ENCODE assay signal across 8 cellular contexts in genomic region chr20:62793757-62794006, GRCh38. TPM values are rescaled to one million over a fixed set of nuclear protein-coding genes. Genes with fewer than 3 reads are reported as not detected.
DNase-seq lines count a peak whose midpoint lies in the region; FAIRE-seq and TF ChIP-seq lines count a peak whose summit lies in the region.

No MANE protein-coding gene starts in this region.

- H3K27me3 Mint-ChIP-seq in dendritic cell treated with granulocyte-macrophage colony-stimulating factor and Interleukin-4, amounts not matched to agents 40 ng/mL and 50 ng/mL, for 4 days: no peaks in the 10 kb centered on the region

- H3K9ac ChIP-seq in neuronal stem cell (ENCODE audit: low read depth, low read length, poor library complexity): peak overlapping the region; percentile 74

- H3K4ac ChIP-seq in neuronal stem cell (ENCODE audit: low read length): peak overlapping the region; percentile 31

- peaks cover 19% of the 10 kb centered on the region for H3K36me3 Mint-ChIP-seq in dendritic cell treated with granulocyte-macrophage colony-stimulating factor and Interleukin-4, amounts not matched to agents 40 ng/mL and 50 ng/mL, for 4 days (ENCODE audit: low read depth)

- peaks cover 53% of the 10 kb centered on the region for H3K4me1 Mint-ChIP-seq in dendritic cell treated with granulocyte-macrophage colony-stimulating factor and Interleukin-4, amounts not matched to agents 40 ng/mL and 50 ng/mL, for 4 days (ENCODE audit: low read depth)

- H4K91ac ChIP-seq in neuronal stem cell (ENCODE audit: low read depth, low read length, poor library complexity): peak overlapping the region; percentile 76

- no peak for FAIRE-seq in GM12892 (lab: Jason Lieb, UNC)

- H3K4me1 ChIP-seq in neuronal stem cell (ENCODE audit: control insufficient read depth in 2 of 2, insufficient read depth in 1 of 2, low read depth in 1 of 2, low read length in 2 of 2): peaks cover 14 to 16% of the 10 kb centered on the region in 2 donors

- peak overlapping the region; percentile 50 for H3K4me3 ChIP-seq in LNCaP clone FGC (ENCODE audit: low read depth, low read length)
- H3K4me3 ChIP-seq in neuronal stem cell (ENCODE audit: low read length in 2 of 2): peak overlapping the region; percentile 34 to 39

- peak overlapping the region; percentile 35 for H3K23ac ChIP-seq in neuronal stem cell (ENCODE audit: low read depth, low read length, poor library complexity)

- peak overlapping the region; percentile 64 for H3K4me2 ChIP-seq in neuronal stem cell (ENCODE audit: insufficient read depth, low read length, poor library complexity, severe bottlenecking)

- intact Hi-C loops in dendritic cell treated with granulocyte-macrophage colony-stimulating factor and Interleukin-4, amounts not matched to agents 40 ng/mL and 50 ng/mL, for 4 days (cut with micrococcal nuclease): loop anchor here (5.0 kb wide), 1 partner anchor 491 kb away; the partner anchor contains the start of gene ADRM1

- peak overlapping the region; percentile 78 for H3K27ac ChIP-seq in C4-2B
- no peak overlapping the region for H3K27ac ChIP-seq in neuronal stem cell (replicated peaks; ENCODE audit: low read length)

- peaks cover 2 to 14% of the 10 kb centered on the region in 2 donors for H3K36me3 ChIP-seq in neuronal stem cell (replicated peaks in 1 of 2; ENCODE audit: control insufficient read depth in 2 of 2, insufficient read depth in 2 of 2, low read length in 2 of 2)

- no CpG with 5 or more reads among the region's 7 CpGs for WGBS in neuronal stem cell (ENCODE audit: extremely low coverage in 2 of 2, insufficient read length in 2 of 2, insufficient replicate concordance in 1 of 2), 2 donors

- peaks cover 4% of the 10 kb centered on the region for H3K79me1 ChIP-seq in neuronal stem cell (ENCODE audit: low read depth, low read length)

- peak overlapping the region; percentile 92 for H3K27ac Mint-ChIP-seq in dendritic cell treated with granulocyte-macrophage colony-stimulating factor and Interleukin-4, amounts not matched to agents 40 ng/mL and 50 ng/mL, for 4 days

- TF ChIP-seq CTCF in C4-2B (conservative IDR thresholded peaks at IDR 0.05) (no peak), LNCaP clone FGC (IDR thresholded peaks at IDR 0.05; ENCODE audit: control insufficient read depth, extremely low read depth, insufficient read depth) (no peak), GM20000 (IDR thresholded peaks at IDR 0.05; ENCODE audit: extremely low read depth, missing control alignments) (no peak)

- no peak overlapping the region for H2BK5ac ChIP-seq in neuronal stem cell (ENCODE audit: low read length)

- peaks cover 0 to 2% of the 10 kb centered on the region in 2 donors for H3K9me3 ChIP-seq in neuronal stem cell (replicated peaks in 1 of 2; ENCODE audit: control insufficient read depth in 2 of 2, insufficient read depth in 1 of 2, low read depth in 1 of 2, low read length in 2 of 2)

- peak overlapping the region; percentile 99 for H2BK12ac ChIP-seq in neuronal stem cell (ENCODE audit: low read length)

- no peaks in the 10 kb centered on the region for H3K9me3 Mint-ChIP-seq in dendritic cell treated with granulocyte-macrophage colony-stimulating factor and Interleukin-4, amounts not matched to agents 40 ng/mL and 50 ng/mL, for 4 days

- H4K8ac ChIP-seq in neuronal stem cell (ENCODE audit: low read depth, low read length): peak overlapping the region; percentile 75

- H3K18ac ChIP-seq in neuronal stem cell (ENCODE audit: low read length): peak overlapping the region; percentile 98

- H3K14ac ChIP-seq in neuronal stem cell (ENCODE audit: low read length): peak overlapping the region; percentile 90

- TF ChIP-seq POLR2A in GM12892 (IDR thresholded peaks at IDR 0.05; ENCODE audit: low read depth, low read length): no peak

- H2AFZ ChIP-seq in neuronal stem cell (ENCODE audit: low read length): peak overlapping the region; percentile 97

- peak overlapping the region; percentile 51 for H3K4me3 Mint-ChIP-seq in dendritic cell treated with granulocyte-macrophage colony-stimulating factor and Interleukin-4, amounts not matched to agents 40 ng/mL and 50 ng/mL, for 4 days

- peaks cover 4 to 30% (median 9%) of the 10 kb centered on the region in 3 experiments for H3K27me3 ChIP-seq in neuronal stem cell (ENCODE audit: control insufficient read depth in 3 of 3, insufficient read depth in 3 of 3, low read depth in 1 of 3, low read length in 3 of 3)

- peak overlapping the region; percentile 89 for H2BK120ac ChIP-seq in neuronal stem cell (ENCODE audit: low read depth, low read length)

- DNase-seq in LNCaP clone FGC (ENCODE audit: low read depth) (no peak), neuronal stem cell (ENCODE audit: low spot score) (no peak), NOMO-1 (lab: John Stamatoyannopoulos, UW; ENCODE audit: unreplicated experiment in 2 of 2) (no peak), GM20000 (ENCODE audit: low spot score) (no peak), GM12892 (ENCODE audit: insufficient read length) (no peak), Kasumi-1 (lab: John Stamatoyannopoulos, UW) (no peak)

- peak overlapping the region; percentile 98 for H2BK15ac ChIP-seq in neuronal stem cell (ENCODE audit: low read length)

- peak overlapping the region; percentile 96 for H2AK5ac ChIP-seq in neuronal stem cell (ENCODE audit: low read depth, low read length)

RNA-seq across cellular contexts. Expression of gene MRGBP, which starts 2.6 kb away (rescaled TPM):
- polyA plus RNA-seq in neuronal stem cell (2013, experiment 1 of 2): 15.5 TPM
- 15.6 TPM for polyA plus RNA-seq in neuronal stem cell (2013, experiment 2 of 2)
- polyA plus RNA-seq in GM12892 (2012; ENCODE audit: missing spikeins): 9.6 TPM

RNA-seq across cellular contexts. Expression of gene OGFR, which starts 11.0 kb away (rescaled TPM):
- 15.0 TPM for polyA plus RNA-seq in neuronal stem cell (2013, experiment 1 of 2)
- polyA plus RNA-seq in neuronal stem cell (2013, experiment 2 of 2): 14.7 TPM
- 11.1 TPM for polyA plus RNA-seq in GM12892 (2012; ENCODE audit: missing spikeins)

RNA-seq across cellular contexts. Expression of gene COL9A3, which starts 23.2 kb away (rescaled TPM):
- polyA plus RNA-seq in neuronal stem cell (2013, experiment 1 of 2): 77.2 TPM
- 77.0 TPM for polyA plus RNA-seq in neuronal stem cell (2013, experiment 2 of 2)
- polyA plus RNA-seq in GM12892 (2012; ENCODE audit: missing spikeins): 0.66 TPM
